ENCODE assay signal across 34 cellular contexts in genomic region chr10:49273626-49274025, GRCh38. TPM values are rescaled to one million over a fixed set of nuclear protein-coding genes. Genes with fewer than 3 reads are reported as not detected.
"Had no signal": no experiment of that assay in that cellular context is flagged by ENCODE, and none has a peak within 500 bp of the region (broad histone marks: within the 10 kb centered on the region; RNA-seq: fewer than 3 reads in every experiment).

No MANE protein-coding gene starts in this region.

- H3K4me3 ChIP-seq: skin epidermis, stomach, tibial artery had no signal

- H3K36me3 ChIP-seq: brain microvascular endothelial cell, stomach, tibial artery had no signal

- ATAC-seq: activated CD4-positive, alpha-beta T cell treated with anti-CD3 and anti-CD28 coated beads for 36 hours had no signal

- H3K4me3 Mint-ChIP-seq: activated B cell treated with CpG ODN at 0.5 μM for 24 hours; activated CD4-positive, alpha-beta T cell treated with anti-CD3 and anti-CD28 coated beads for 36 hours; activated CD8-positive, alpha-beta T cell treated with anti-CD3 and anti-CD28 coated beads, Interleukin-2, amount 10 ng/mL, durations not matched to agents 7 days and 5 days; activated T-cell treated with anti-CD3 and anti-CD28 coated beads, Interleukin-2, amount 50 U/mL, for 24 hours; neural crest cell; T-cell had no signal

- H3K36me3 Mint-ChIP-seq: naive B cell, T-cell had no signal

- H3K4me1 ChIP-seq: stomach had no signal

- H3K79me2 ChIP-seq: parathyroid adenoma had no signal

- DNase-seq: activated B cell treated with CpG ODN at 0.5 μM for 24 hours; activated CD4-positive, alpha-beta T cell treated with anti-CD3 and anti-CD28 coated beads for 36 hours; activated CD8-positive, alpha-beta T cell treated with anti-CD3 and anti-CD28 coated beads, Interleukin-2, amount 10 ng/mL, durations not matched to agents 7 days and 5 days; activated gamma-delta T cell treated with Interleukin-2 at 50 U/mL for 16 hours; activated naive CD4-positive, alpha-beta T cell treated with anti-CD3 and anti-CD28 coated beads, Interleukin-2, amount 50 U/mL, for 16 hours; activated T-cell treated with anti-CD3 and anti-CD28 coated beads, Interleukin-2, amount 50 U/mL, for 24 hours; amniotic stem cell; brain microvascular endothelial cell; caudate nucleus; cortex of kidney; glutamatergic neuron; islet precursor cell; mammary epithelial cell; naive B cell; nucleus accumbens; right cardiac atrium; stimulated activated CD4-positive, alpha-beta T cell treated with anti-CD3 and anti-CD28 coated beads, Interleukin-1b, Interleukin-23, amount 100 ng/mL, for 48 hours; stimulated activated CD4-positive, alpha-beta T cell treated with anti-CD3 and anti-CD28 coated beads, Interleukin-4, amount 100 ng/mL, for 4 hours; stimulated activated CD8-positive, alpha-beta memory T cell treated with anti-CD3 and anti-CD28 coated beads, Interleukin-4, amount 100 ng/mL, for 48 hours; stimulated activated naive B cell treated with anti-CD40 and anti-IgM and Interleukin-4, amounts not matched to agents 10 μg/mL and 1 μg/mL and 100 μg/mL, for 72 hours; stomach; T-cell; tibial artery had no signal

- H3K27ac Mint-ChIP-seq: activated B cell treated with CpG ODN at 0.5 μM for 24 hours; activated CD4-positive, alpha-beta T cell treated with anti-CD3 and anti-CD28 coated beads for 36 hours; activated T-cell treated with anti-CD3 and anti-CD28 coated beads, Interleukin-2, amount 50 U/mL, for 24 hours; T-cell had no signal

- H3K27me3 ChIP-seq: brain microvascular endothelial cell, tibial artery had no signal

- H3K9ac ChIP-seq: parathyroid adenoma had no signal

- H3K27ac ChIP-seq: brain microvascular endothelial cell, parathyroid adenoma, stomach had no signal

- H3K9me3 ChIP-seq: stomach, tibial artery had no signal

- H3K27me3 Mint-ChIP-seq: activated B cell treated with CpG ODN at 0.5 μM for 24 hours; activated T-cell treated with anti-CD3 and anti-CD28 coated beads, Interleukin-2, amount 50 U/mL, for 24 hours had no signal

- H3K9me3 Mint-ChIP-seq: activated B cell treated with CpG ODN at 0.5 μM for 24 hours; activated T-cell treated with anti-CD3 and anti-CD28 coated beads, Interleukin-2, amount 50 U/mL, for 24 hours; naive B cell; neural crest cell; stimulated activated naive B cell treated with anti-CD40 and anti-IgM and Interleukin-4, amounts not matched to agents 10 μg/mL and 1 μg/mL and 100 μg/mL, for 72 hours; T-cell had no signal

RNA-seq across cellular contexts. Expression of gene C10orf71, which starts 25.3 kb away (rescaled TPM):
- total RNA-seq: activated B cell treated with CpG ODN at 0.5 μM for 24 hours; activated CD4-positive, alpha-beta T cell treated with anti-CD3 and anti-CD28 coated beads for 36 hours; activated CD8-positive, alpha-beta T cell treated with anti-CD3 and anti-CD28 coated beads, Interleukin-2, amount 10 ng/mL, durations not matched to agents 7 days and 5 days; astrocyte; chondrocyte; epithelial cell of proximal tubule; frontal cortex; liver; mammary epithelial cell; mucosa of gallbladder; neural crest cell; pulmonary artery endothelial cell; T-cell; T-helper 2 cell treated with Interferon-gamma antibody and Interleukin-4, amounts not matched to agents 100 ng/mL and 5 ng/mL, for 36 hours had no signal
